Comparison of ENCODE assay signal across 8 cellular contexts in genomic region chr7:6577369-6578113, GRCh38. TPM values are rescaled to one million over a fixed set of nuclear protein-coding genes. Genes with fewer than 3 reads are reported as not detected.
DNase-seq lines count a peak whose midpoint lies in the region; ATAC-seq lines count a peak whose summit lies in the region.

Gene ZDHHC4 (plus strand): TSS chr7:6577454. CDS start chr7:6580562, 3,108 bp downstream.

- H3K27ac ChIP-seq in mesodermal cell (ENCODE audit: low read depth, low read length, severe bottlenecking): peak within 1 kb of the TSS; percentile 94

- H3K36me3 ChIP-seq in endocrine pancreas (ENCODE audit: control insufficient read depth, insufficient read depth, low read length) (peaks cover 3% of the 10 kb centered on the region), mesodermal cell (ENCODE audit: control insufficient read depth, insufficient read depth, low read length) (peaks cover 21% of the 10 kb centered on the region)

- 32 to 36% methylated on average over 25 to 33 of the region's 51 CpGs for WGBS in mesodermal cell (ENCODE audit: insufficient coverage in 2 of 2), 2 experiments

- peak within 1 kb of the TSS; percentile 27 for H3K9ac ChIP-seq in endocrine pancreas (ENCODE audit: control insufficient read depth, insufficient read depth, low read length)

- ATAC-seq in GM21360 (IDR thresholded peaks at IDR 0.05; ENCODE audit: unreplicated experiment): peak; percentile 95

- no peaks in the 10 kb centered on the region for H3K27me3 ChIP-seq in endocrine pancreas (ENCODE audit: control insufficient read depth, insufficient read depth, low read length)

- no peaks in the 10 kb centered on the region for H3K9me3 ChIP-seq in endocrine pancreas (ENCODE audit: control insufficient read depth, low read length)
- H3K9me3 ChIP-seq in mesodermal cell (ENCODE audit: control insufficient read depth, low read length): no peaks in the 10 kb centered on the region

- DNase-seq in COLO829 (ENCODE audit: low spot score) (peak; percentile 95), HT-29 (ENCODE audit: low spot score) (peak; percentile 88), NOMO-1 treated with DMSO at 0.1 percent for 48 hours (lab: John Stamatoyannopoulos, UW; ENCODE audit: unreplicated experiment) (peak; percentile 83)
- peak; percentile 73 to 82 (median 76) for DNase-seq in activated CD8-positive, alpha-beta memory T cell treated with anti-CD3 and anti-CD28 coated beads for 48 hours (ENCODE audit: low read depth in 2 of 3, low spot score in 2 of 3)
- DNase-seq in stimulated activated CD8-positive, alpha-beta memory T cell treated with anti-CD3 and anti-CD28 coated beads, Interleukin-15, amount 100 ng/mL, for 24 hours (ENCODE audit: low read depth): peak; percentile 75

- H3K4me1 ChIP-seq in endocrine pancreas (ENCODE audit: control insufficient read depth, insufficient read depth, low read length) (no peaks in the 10 kb centered on the region), mesodermal cell (ENCODE audit: control insufficient read depth, insufficient read depth, low read length, poor library complexity, severe bottlenecking) (peaks cover 12% of the 10 kb centered on the region)

- no peak within 1 kb of the TSS for H3K4me3 ChIP-seq in endocrine pancreas (ENCODE audit: control insufficient read depth, insufficient read depth, low read length)
- peak within 1 kb of the TSS; percentile 59 for H3K4me3 ChIP-seq in mesodermal cell (ENCODE audit: extremely low read depth, insufficient read depth, low read length, poor library complexity, severe bottlenecking)

RNA-seq across cellular contexts. Expression of gene ZDHHC4, which starts in this region (rescaled TPM):
- total RNA-seq in HT-29 (2014; rRNA removed; shearing (Covaris generic)): 40.8 and 42.1 TPM in 2 replicates
- 46.9 TPM for polyA plus RNA-seq in mesodermal cell (2013, experiment 1 of 2)
- polyA plus RNA-seq in mesodermal cell (2013, experiment 2 of 2): 44.1 TPM
